ENCODE assay signal across 18 cellular contexts in the genomic region with DNA sequence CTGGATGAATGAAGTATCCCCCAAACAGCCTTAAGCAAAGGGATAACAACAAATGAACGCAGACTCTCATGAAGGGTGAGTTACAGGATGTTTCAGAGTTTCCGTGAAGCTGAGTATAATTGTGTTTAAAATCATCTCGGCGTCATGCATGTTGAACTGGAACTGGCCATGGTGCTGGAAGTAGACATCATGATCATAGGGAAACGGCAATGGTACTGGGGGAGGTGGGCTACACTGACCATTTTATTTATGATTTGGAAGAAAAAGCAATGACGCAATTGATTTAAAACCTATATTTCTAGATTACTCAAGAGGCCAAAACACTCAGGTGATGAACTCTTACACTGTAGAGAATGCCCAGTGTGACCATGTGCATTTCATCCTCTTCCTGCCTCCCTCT.
"Had no signal": no experiment of that assay in that cellular context is flagged by ENCODE, and none has a peak within 500 bp of the region (broad histone marks: within the 10 kb centered on the region; RNA-seq: fewer than 3 reads in every experiment).

No MANE protein-coding gene starts in this region.

- H3K4me1 Mint-ChIP-seq: activated CD4-positive, alpha-beta T cell treated with anti-CD3 and anti-CD28 coated beads, Interleukin-2, amount 10 ng/mL, durations not matched to agents 7 days and 5 days; central memory CD8-positive, alpha-beta T cell; immature natural killer cell; neural crest cell; stimulated activated naive CD8-positive, alpha-beta T cell treated with anti-CD3 and anti-CD28 coated beads, Interleukin-15, amount 100 ng/mL, for 72 hours had no signal

- H3K4me3 Mint-ChIP-seq: activated CD4-positive, alpha-beta T cell treated with anti-CD3 and anti-CD28 coated beads, Interleukin-2, amount 10 ng/mL, durations not matched to agents 7 days and 5 days; activated naive CD8-positive, alpha-beta T cell; central memory CD8-positive, alpha-beta T cell; effector memory CD8-positive, alpha-beta T cell; immature natural killer cell; neural crest cell; stimulated activated naive CD8-positive, alpha-beta T cell treated with anti-CD3 and anti-CD28 coated beads, Interleukin-15, amount 100 ng/mL, for 72 hours had no signal

- H3K27me3 Mint-ChIP-seq: activated CD4-positive, alpha-beta T cell treated with anti-CD3 and anti-CD28 coated beads, Interleukin-2, amount 10 ng/mL, durations not matched to agents 7 days and 5 days; central memory CD8-positive, alpha-beta T cell; stimulated activated naive CD8-positive, alpha-beta T cell treated with anti-CD3 and anti-CD28 coated beads, Interleukin-15, amount 100 ng/mL, for 72 hours had no signal

- H3K36me3 ChIP-seq: brain microvascular endothelial cell, lower lobe of right lung, ovary, sigmoid colon, spleen, upper lobe of left lung had no signal

- ATAC-seq: effector memory CD8-positive, alpha-beta T cell; lower lobe of right lung; stimulated activated naive CD8-positive, alpha-beta T cell treated with anti-CD3 and anti-CD28 coated beads, Interleukin-15, amount 100 ng/mL, for 72 hours had no signal

- H3K27me3 ChIP-seq: brain microvascular endothelial cell, ovary, sigmoid colon, upper lobe of left lung had no signal

- H3K4me3 ChIP-seq: lower lobe of right lung, ovary, sigmoid colon, spleen, upper lobe of left lung had no signal

- H3K27ac ChIP-seq: brain microvascular endothelial cell, epithelial cell of prostate, lower lobe of right lung, ovary, sigmoid colon, spleen, upper lobe of left lung had no signal

- H3K4me1 ChIP-seq: lower lobe of right lung, sigmoid colon, spleen, upper lobe of left lung had no signal

- H3K9me3 Mint-ChIP-seq: activated CD4-positive, alpha-beta T cell treated with anti-CD3 and anti-CD28 coated beads, Interleukin-2, amount 10 ng/mL, durations not matched to agents 7 days and 5 days; central memory CD8-positive, alpha-beta T cell; immature natural killer cell; neural crest cell; stimulated activated naive CD8-positive, alpha-beta T cell treated with anti-CD3 and anti-CD28 coated beads, Interleukin-15, amount 100 ng/mL, for 72 hours had no signal

- H3K9me3 ChIP-seq: lower lobe of right lung, ovary, sigmoid colon, spleen, upper lobe of left lung had no signal

- H3K36me3 Mint-ChIP-seq: activated naive CD8-positive, alpha-beta T cell; immature natural killer cell had no signal

- DNase-seq: activated CD4-positive, alpha-beta T cell treated with anti-CD3 and anti-CD28 coated beads, Interleukin-2, amount 10 ng/mL, durations not matched to agents 7 days and 5 days; activated CD4-positive, CD25-positive, alpha-beta regulatory T cell; activated CD8-positive, alpha-beta memory T cell treated with anti-CD3 and anti-CD28 coated beads for 24 hours; activated gamma-delta T cell treated with Interleukin-2 at 50 U/mL for 16 hours; brain microvascular endothelial cell; effector memory CD8-positive, alpha-beta T cell; foreskin melanocyte; immature natural killer cell; lower lobe of right lung; ovary; sigmoid colon; spleen; stimulated activated naive CD8-positive, alpha-beta T cell treated with anti-CD3 and anti-CD28 coated beads, Interleukin-15, amount 100 ng/mL, for 72 hours; upper lobe of left lung had no signal

- H3K27ac Mint-ChIP-seq: activated CD4-positive, alpha-beta T cell treated with anti-CD3 and anti-CD28 coated beads, Interleukin-2, amount 10 ng/mL, durations not matched to agents 7 days and 5 days; activated naive CD8-positive, alpha-beta T cell; effector memory CD8-positive, alpha-beta T cell; immature natural killer cell; stimulated activated naive CD8-positive, alpha-beta T cell treated with anti-CD3 and anti-CD28 coated beads, Interleukin-15, amount 100 ng/mL, for 72 hours had no signal
